ENCODE assay signal across 8 cellular contexts in genomic region chr5:159184858-159185381, GRCh38. TPM values are rescaled to one million over a fixed set of nuclear protein-coding genes. Genes with fewer than 3 reads are reported as not detected.
A peak's percentile ranks its signal among the peaks of the same experiment; 100 is the strongest.
DNase-seq lines count a peak whose midpoint lies in the region; ATAC-seq, FAIRE-seq and TF ChIP-seq lines count a peak whose summit lies in the region.

No MANE protein-coding gene starts in this region.

- H3K4me1 ChIP-seq in right lobe of liver (no peaks in the 10 kb centered on the region), sigmoid colon (peaks cover 0 to 72% (median 52%) of the 10 kb centered on the region in 4 donors)

- H3K27ac ChIP-seq in right lobe of liver (no peak overlapping the region), sigmoid colon (peak overlapping the region in 2 of 4 donors; percentile 11 to 42)

- no peak for TF ChIP-seq EP300 in sigmoid colon (IDR thresholded peaks at IDR 0.05)

- ATAC-seq in HG03196 (IDR thresholded peaks at IDR 0.05; ENCODE audit: unreplicated experiment) (no peak), right lobe of liver (no peak)

- peaks cover 19% of the 10 kb centered on the region for H3K4me1 Mint-ChIP-seq in nephron

- H3K9me3 ChIP-seq in right lobe of liver (no peaks in the 10 kb centered on the region), sigmoid colon (no peaks in the 10 kb centered on the region)

- no peak for TF ChIP-seq POLR2A in GM12891 (IDR thresholded peaks at IDR 0.05; ENCODE audit: low read depth, low read length)
- no peak for TF ChIP-seq POLR2A in right lobe of liver (IDR thresholded peaks at IDR 0.05)
- TF ChIP-seq POLR2A in sigmoid colon (IDR thresholded peaks at IDR 0.05) = no peak

- intact Hi-C loops in right lobe of liver (cut with DNase I) = no loop called here
- intact Hi-C loops in sigmoid colon (cut with DNase I) = no loop called here

- peaks cover 35% of the 10 kb centered on the region for H3K36me3 Mint-ChIP-seq in nephron (ENCODE audit: low read depth)

- H3K27me3 ChIP-seq in right lobe of liver (no peaks in the 10 kb centered on the region), sigmoid colon (no peaks in the 10 kb centered on the region)

- DNase-seq in GM12891 (ENCODE audit: insufficient read length, low spot score) (no peak), HS-5 (ENCODE audit: low read depth) (peak; percentile 89), astrocyte of the hippocampus (ENCODE audit: low read depth, low spot score) (peak; percentile 85), right lobe of liver (no peak), sigmoid colon (no peak), NCI-H2227 treated with DMSO at 0.1 percent for 48 hours (lab: John Stamatoyannopoulos, UW) (no peak)

- H3K4me3 ChIP-seq in right lobe of liver (no peak overlapping the region), sigmoid colon (no peak overlapping the region)

- H3K36me3 ChIP-seq in right lobe of liver (peaks cover 0 to 4% (median 0%) of the 10 kb centered on the region in 4 donors), sigmoid colon (peaks cover 0 to 2% (median 0%) of the 10 kb centered on the region in 4 donors)

- peak overlapping the region; percentile 63 to 88 (median 79) for H3K27ac Mint-ChIP-seq in nephron

- 62% methylated on average over 4 of the region's 4 CpGs for WGBS in right lobe of liver (ENCODE audit: insufficient coverage, low coverage, low lambda C conversion rate, missing lambda C conversion rate)
- WGBS in sigmoid colon, 2 donors = 62 to 80% methylated on average over 4 of the region's 4 CpGs

- H3K9me3 Mint-ChIP-seq in nephron = no peaks in the 10 kb centered on the region

- H3K4me3 Mint-ChIP-seq in nephron = peak overlapping the region in 2 of 3 experiments; percentile 18 to 21

- H3K27me3 Mint-ChIP-seq in nephron (ENCODE audit: low read depth) = no peaks in the 10 kb centered on the region

- TF ChIP-seq CTCF in nephron (IDR thresholded peaks at IDR 0.05; ENCODE audit: unreplicated experiment in 3 of 3) (no peak), right lobe of liver (IDR thresholded peaks at IDR 0.05) (no peak), sigmoid colon (IDR thresholded peaks at IDR 0.05) (no peak)

- FAIRE-seq in GM12891 (lab: Jason Lieb, UNC) = peak; percentile 69

TF ChIP-seq in GM12891, 5 proteins besides CTCF, POLR2A, EP300 and RAD21:
- TF ChIP-seq PAX5 (IDR thresholded peaks at IDR 0.05; ENCODE audit: insufficient read depth, low read length, severe bottlenecking) = no peak
- no peak for TF ChIP-seq POLR2AphosphoS5 (IDR thresholded peaks at IDR 0.05; ENCODE audit: low read depth, low read length)
- TF ChIP-seq TAF1 (IDR thresholded peaks at IDR 0.05; ENCODE audit: low read depth, low read length) = no peak
- TF ChIP-seq SPI1 (IDR thresholded peaks at IDR 0.05; ENCODE audit: low read depth, low read length) = no peak
- TF ChIP-seq POU2F2 (IDR thresholded peaks at IDR 0.05; ENCODE audit: low read depth, low read length) = no peak

RNA-seq across cellular contexts. Expression of gene RNF145, which starts 24.4 kb away (rescaled TPM):
- polyA plus RNA-seq in GM12891 (2012; ENCODE audit: low read depth, missing spikeins) = 19.1 TPM
- 10 to 100 TPM in 5 of 6 experiments, 1 to 10 TPM in 1; 7.2 to 20.9 (median 10.6) TPM for total RNA-seq in right lobe of liver
- total RNA-seq in sigmoid colon = 10 to 100 TPM; 30.4 to 54.2 (median 39.5) TPM
- 10 to 100 TPM in 2 of 3 donors, 1 to 10 TPM in 1; 6.5 to 91.0 (median 13.2) TPM for polyA plus RNA-seq in sigmoid colon

Comparison
In these comparisons a context has a peak if more than half of its experiments do, and no peak if none do; other contexts are left out.
1. DNase-seq: peak in HS-5 (single experiment) and astrocyte of the hippocampus (single experiment); none in GM12891 (single experiment), right lobe of liver (0 of 3), sigmoid colon (single experiment) and NCI-H2227 treated with DMSO at 0.1 percent for 48 hours (single experiment).